8 cellular contexts compared by ENCODE assay signal in genomic region chr15:79430901-79431635, GRCh38. TPM values are rescaled to one million over a fixed set of nuclear protein-coding genes. Genes with fewer than 3 reads are reported as not detected.
DNase-seq lines count a peak whose midpoint lies in the region; ATAC-seq, FAIRE-seq and TF ChIP-seq lines count a peak whose summit lies in the region.

No MANE protein-coding gene starts in this region.

- TF ChIP-seq RAD21 in GM12878 (IDR thresholded peaks at IDR 0.05; ENCODE audit: insufficient read depth, low read depth, low read length): no peak

- SMC1A ChIA-PET in GM12878 (lab: Charles Lee; ENCODE audit: uncharacterized antibody, unreplicated experiment): interaction anchor here (0.9 to 1.3 kb wide), 2 partner anchors 91 to 114 kb away, joined by 3 read pairs; no protein-coding TSS in a partner anchor

- H3K9me3 Mint-ChIP-seq in stimulated activated naive B cell treated with anti-CD40 and anti-IgM and Interleukin-4, amounts not matched to agents 10 μg/mL and 1 μg/mL and 100 μg/mL, for 72 hours: no peaks in the 10 kb centered on the region
- H3K9me3 Mint-ChIP-seq in CD14-positive monocyte: peaks cover 0 to 15% (median 0%) of the 10 kb centered on the region in 7 donors

- CTCF ChIA-PET in GM12878 (lab: Yijun Ruan, JAX): no interaction called here

- peaks cover 5 to 14% of the 10 kb centered on the region in 2 donors for H3K4me1 Mint-ChIP-seq in stimulated activated naive B cell treated with anti-CD40 and anti-IgM and Interleukin-4, amounts not matched to agents 10 μg/mL and 1 μg/mL and 100 μg/mL, for 72 hours
- peaks cover 4% of the 10 kb centered on the region for H3K4me1 Mint-ChIP-seq in CD14-positive monocyte

- no peak overlapping the region for H3K4me2 ChIP-seq in GM12878 (ENCODE audit: control insufficient read depth, insufficient read depth)

- no peak overlapping the region for H3K27ac ChIP-seq in GM12878 (ENCODE audit: control insufficient read depth, insufficient read depth)
- H3K27ac ChIP-seq in iPS-20b (ENCODE audit: low read length): no peak overlapping the region

- BruUV-seq in GM12878 (replicated peaks; lab: Mats Ljungman, UMichigan): no TSS peak

- peak overlapping the region; percentile 74 to 77 for H3K4me3 Mint-ChIP-seq in stimulated activated naive B cell treated with anti-CD40 and anti-IgM and Interleukin-4, amounts not matched to agents 10 μg/mL and 1 μg/mL and 100 μg/mL, for 72 hours
- H3K4me3 Mint-ChIP-seq in CD14-positive monocyte: peak overlapping the region in 1 of 2 donors; percentile 77

- H3K27me3 Mint-ChIP-seq in stimulated activated naive B cell treated with anti-CD40 and anti-IgM and Interleukin-4, amounts not matched to agents 10 μg/mL and 1 μg/mL and 100 μg/mL, for 72 hours: peaks cover 67 to 80% of the 10 kb centered on the region in 2 donors
- peaks cover 68 to 85% (median 69%) of the 10 kb centered on the region in 3 donors for H3K27me3 Mint-ChIP-seq in CD14-positive monocyte (ENCODE audit: low read depth in 3 of 3)

- peak overlapping the region; percentile 59 for H3K27ac Mint-ChIP-seq in stimulated activated naive B cell treated with anti-CD40 and anti-IgM and Interleukin-4, amounts not matched to agents 10 μg/mL and 1 μg/mL and 100 μg/mL, for 72 hours
- H3K27ac Mint-ChIP-seq in CD14-positive monocyte: peak overlapping the region in 1 of 7 donors; percentile 24

- FAIRE-seq in GM12878 (lab: Jason Lieb, UNC): no peak

- intact Hi-C loops in GM12878 (cut with micrococcal nuclease; ENCODE audit: unreplicated experiment): no loop called here
- intact Hi-C loops in CD14-positive monocyte (cut with micrococcal nuclease): no loop called here

- in situ Hi-C loops in GM12878 (cut with MboI): no loop called here

- H3K36me3 Mint-ChIP-seq in stimulated activated naive B cell treated with anti-CD40 and anti-IgM and Interleukin-4, amounts not matched to agents 10 μg/mL and 1 μg/mL and 100 μg/mL, for 72 hours: peaks cover 3 to 4% of the 10 kb centered on the region in 2 donors
- peaks cover 0 to 3% of the 10 kb centered on the region in 2 donors for H3K36me3 Mint-ChIP-seq in CD14-positive monocyte

- H3K9ac ChIP-seq in GM12878 (ENCODE audit: control insufficient read depth, insufficient read depth, low read length): no peak overlapping the region
- H3K9ac ChIP-seq in iPS-20b (ENCODE audit: low read depth, low read length): peak overlapping the region; percentile 12; the same call in 1 of the 2 replicates

- DNase-seq in NCI-H526 (lab: John Stamatoyannopoulos, UW) (peak; percentile 7 to 18), NCI-H526 treated with DMSO at 0.1 percent for 48 hours (lab: John Stamatoyannopoulos, UW) (no peak), GM12878 (ENCODE audit: low read depth, low spot score) (no peak), CD14-positive monocyte (ENCODE audit: low spot score) (no peak), activated T-cell treated with anti-CD3 and anti-CD28 coated beads for 4 hours (no peak)
- DNase-seq in stimulated activated naive B cell treated with anti-CD40 and anti-IgM and Interleukin-4, amounts not matched to agents 10 μg/mL and 1 μg/mL and 100 μg/mL, for 72 hours: no peak

- H3K27me3 ChIP-seq in GM12878 (replicated peaks in 1 of 2; ENCODE audit: control insufficient read depth in 2 of 2, insufficient read depth in 2 of 2, low read length in 1 of 2) (peaks cover 10 to 34% of the 10 kb centered on the region in 2 experiments), iPS-20b (ENCODE audit: insufficient read depth, low read length) (peaks cover 89% of the 10 kb centered on the region)

- 2% methylated on average over 14 of the region's 14 CpGs for WGBS in GM12878 (ENCODE audit: insufficient coverage, insufficient replicate concordance, low lambda C conversion rate, missing lambda C conversion rate)

- no peak for TF ChIP-seq POLR2A in GM12878 (IDR thresholded peaks at IDR 0.05; ENCODE audit: low read depth, low read length)

- H4K20me1 ChIP-seq in GM12878 (ENCODE audit: control insufficient read depth, insufficient read depth): no peaks in the 10 kb centered on the region

- ATAC-seq in GM12878: no peak
- ATAC-seq in stimulated activated naive B cell treated with anti-CD40 and anti-IgM and Interleukin-4, amounts not matched to agents 10 μg/mL and 1 μg/mL and 100 μg/mL, for 72 hours (replicated peaks): no peak
- no peak for ATAC-seq in GM19324 (IDR thresholded peaks at IDR 0.05; ENCODE audit: low FRiP score, unreplicated experiment)

- H3K4me1 ChIP-seq in GM12878 (ENCODE audit: control insufficient read depth, insufficient read depth, low read length): no peaks in the 10 kb centered on the region
- H3K4me1 ChIP-seq in iPS-20b (ENCODE audit: insufficient read depth, low read length): peaks cover 22% of the 10 kb centered on the region

- no peaks in the 10 kb centered on the region for H3K79me2 ChIP-seq in GM12878 (ENCODE audit: control insufficient read depth, insufficient read depth, low read length)

- no peaks in the 10 kb centered on the region for H3K36me3 ChIP-seq in GM12878 (ENCODE audit: control insufficient read depth in 2 of 2, insufficient read depth in 2 of 2, low read length in 1 of 2)
- no peaks in the 10 kb centered on the region for H3K36me3 ChIP-seq in iPS-20b (ENCODE audit: insufficient read depth, low read depth, low read length)

- TF ChIP-seq CTCF in GM12878 (IDR thresholded peaks at IDR 0.05 in 2 of 3, conservative IDR thresholded peaks at IDR 0.05 in 1 of 3; ENCODE audit: control insufficient read depth in 2 of 3, extremely low read depth in 1 of 3, insufficient read depth in 1 of 3, low read depth in 3 of 3, low read length in 3 of 3) (no peak), CD14-positive monocyte (IDR thresholded peaks at IDR 0.05) (no peak)

- no peak for TF ChIP-seq EP300 in GM12878 (IDR thresholded peaks at IDR 0.05; ENCODE audit: borderline replicate concordance in 1 of 2, control insufficient read depth in 1 of 2, low read depth in 2 of 2, low read length in 2 of 2)

- RAD21 ChIA-PET in GM12878 (lab: Charles Lee; ENCODE audit: unreplicated experiment): no interaction called here

- POLR2A ChIA-PET in GM12878 (lab: Charles Lee): no interaction called here

- H3K4me3 ChIP-seq in GM12878 (no peak overlapping the region), iPS-20b (ENCODE audit: low read length) (peak overlapping the region; percentile 60)

- no peaks in the 10 kb centered on the region for H3K9me3 ChIP-seq in GM12878 (replicated peaks; ENCODE audit: control insufficient read depth, insufficient read depth, low read length)
- no peaks in the 10 kb centered on the region for H3K9me3 ChIP-seq in iPS-20b (ENCODE audit: insufficient read depth, low read depth, low read length)

- H2AFZ ChIP-seq in GM12878 (ENCODE audit: control insufficient read depth, low read depth, low read length): no peak overlapping the region

TF ChIP-seq in GM12878, 131 proteins besides CTCF, POLR2A, EP300 and RAD21:
- TF ChIP-seq JUND (IDR thresholded peaks at IDR 0.05; ENCODE audit: low read depth, low read length) (no peak), FOXM1 (IDR thresholded peaks at IDR 0.05; ENCODE audit: low read depth, low read length) (no peak), USF1 (IDR thresholded peaks at IDR 0.05; ENCODE audit: borderline replicate concordance, extremely low read length, insufficient read depth, low read depth, low read length) (peak; percentile 28)

RNA-seq across cellular contexts. Expression of gene MINAR1, which starts 1.1 kb away (rescaled TPM):
- total RNA-seq in GM12878 (2013; cell fraction: nucleolus; rRNA removed): 2.0 and 2.2 TPM in 2 replicates
- 0.34 and 0.38 TPM in 2 replicates for total RNA-seq in GM12878 (2014; rRNA removed)
- 0.28 and 0.31 TPM in 2 replicates for total RNA-seq in GM12878 (2014; rRNA removed; fragmentation: Illumina TruSeq; extraction: Trizol)
- 0.29 and 0.36 TPM in 2 replicates for total RNA-seq in GM12878 (2021)
- 0.12 TPM for polyA plus RNA-seq in GM12878 (2011; ENCODE audit: low read depth)
- polyA plus RNA-seq in GM12878 (2011; rRNA removed): 0.22 and 0.23 TPM in 2 replicates
- polyA plus RNA-seq in GM12878 (2011; cell fraction: cytosol; rRNA removed): 0.09 and 0.10 TPM in 2 replicates
- 1.1 and 1.5 TPM in 2 replicates for polyA plus RNA-seq in GM12878 (2011; cell fraction: nucleus; rRNA removed)
- 0.23 and 0.25 TPM in 2 replicates for polyA plus RNA-seq in GM12878 (2012)
- polyA plus RNA-seq in GM12878 (2014; fragmentation: Illumina TruSeq; extraction: Trizol): 0.40 and 0.62 TPM in 2 replicates
- under 1 TPM; 0.05 to 0.07 TPM for polyA plus RNA-seq in GM12878 (2014; fragmentation: Nextera tagmentation; extraction: Ambion mirVana)
- polyA plus RNA-seq in GM12878 (2014; rRNA removed): 0.14 and 0.22 TPM in 2 replicates
- under 1 TPM; 0.07 to 0.25 TPM for polyA plus RNA-seq in GM12878 (2016; fragmentation: Nextera tagmentation; extraction: Ambion mirVana)
- 0.29 and 0.41 TPM in 2 replicates for polyA minus RNA-seq in GM12878 (2011; rRNA and poly(A)+ RNA removed)
- 0.10 TPM in 1 of 2 replicates, not detected in the other for polyA minus RNA-seq in GM12878 (2011; cell fraction: cytosol; rRNA and poly(A)+ RNA removed)
- 0.24 and 0.57 TPM in 2 replicates for polyA minus RNA-seq in GM12878 (2011; cell fraction: nucleus; rRNA and poly(A)+ RNA removed)
- polyA plus RNA-seq in CD14-positive monocyte: under 1 TPM in 1 of 2 donors, not detected in 1; 0.04 TPM

Comparison
In these comparisons a context has a peak if more than half of its experiments do, and no peak if none do; other contexts are left out.
1. DNase-seq: peak in NCI-H526 (2 of 2); none in NCI-H526 treated with DMSO at 0.1 percent for 48 hours (single experiment), GM12878 (single experiment), stimulated activated naive B cell treated with anti-CD40 and anti-IgM and Interleukin-4, amounts not matched to agents 10 μg/mL and 1 μg/mL and 100 μg/mL, for 72 hours (single experiment), CD14-positive monocyte (single experiment) and activated T-cell treated with anti-CD3 and anti-CD28 coated beads for 4 hours (single experiment).